ENCODE assay signal across 8 cellular contexts in genomic region chr12:28191690-28192089, GRCh38. TPM values are rescaled to one million over a fixed set of nuclear protein-coding genes. Genes with fewer than 3 reads are reported as not detected.
DNase-seq lines count a peak whose midpoint lies in the region; ATAC-seq and TF ChIP-seq lines count a peak whose summit lies in the region.

No MANE protein-coding gene starts in this region.

- H3K36me3 ChIP-seq in CD8-positive, alpha-beta T cell (ENCODE audit: insufficient read depth, low read length), result no peaks in the 10 kb centered on the region
- H3K36me3 ChIP-seq in Loucy (ENCODE audit: insufficient read depth, low read length), result no peaks in the 10 kb centered on the region
- H3K36me3 ChIP-seq in thyroid gland, result no peaks in the 10 kb centered on the region

- peaks cover 74% of the 10 kb centered on the region for H3K4me1 Mint-ChIP-seq in CD8-positive, alpha-beta T cell (ENCODE audit: low read depth)

- H3K4me3 ChIP-seq in CD8-positive, alpha-beta T cell (ENCODE audit: low read depth, low read length), result peak overlapping the region; percentile 58
- H3K4me3 ChIP-seq in Loucy (ENCODE audit: low read length, poor library complexity, severe bottlenecking) (peak overlapping the region; percentile 90), astrocyte of the cerebellum (ENCODE audit: low read depth, low read length) (peak overlapping the region; percentile 82), thyroid gland (replicated peaks in 1 of 3) (peak overlapping the region in 1 of 3 donors; percentile 75)

- H3K9me2 ChIP-seq in Loucy (replicated peaks; ENCODE audit: low read depth, low read length), result no peaks in the 10 kb centered on the region

- peak overlapping the region; percentile 97 for H3K4me3 Mint-ChIP-seq in CD8-positive, alpha-beta T cell

- H3K79me2 ChIP-seq in Loucy (ENCODE audit: insufficient read depth, low read length), result peaks cover 31% of the 10 kb centered on the region

- POLR2A ChIA-PET in CD8-positive, alpha-beta T cell (lab: Charles Lee), result interaction anchor here (1.1 to 1.9 kb wide), 4 partner anchors 9 to 42 kb away, joined by 3 to 10 read pairs (median 4); no protein-coding TSS in a partner anchor

- H3F3A ChIP-seq in Loucy (ENCODE audit: low read depth), result peaks cover 10% of the 10 kb centered on the region; the same call in 1 of the 2 replicates

- H3K27ac Mint-ChIP-seq in CD8-positive, alpha-beta T cell, result peak overlapping the region; percentile 99

- H3K27ac ChIP-seq in CD8-positive, alpha-beta T cell (ENCODE audit: low read depth, low read length), result peak overlapping the region; percentile 91
- H3K27ac ChIP-seq in thyroid gland, result peak overlapping the region; percentile 97 to 99 (median 97)

- no peaks in the 10 kb centered on the region for H3K27me3 Mint-ChIP-seq in CD8-positive, alpha-beta T cell (ENCODE audit: low read depth)

- WGBS in thyroid gland, 2 donors, result 73 to 81% methylated on average over 3 of the region's 3 CpGs

- no peak for TF ChIP-seq POLR2A in thyroid gland (IDR thresholded peaks at IDR 0.05)

- intact Hi-C loops in CD8-positive, alpha-beta T cell (cut with DNase I, micrococcal nuclease), result loop anchor here (2.0 to 10.0 kb wide), 8 partner anchors 41 to 1257 kb away; partner anchors contain the start of genes FGFR1OP2 (in 2 of the 2), MRPS35 (in 2 of the 2), STK38L (in 2 of the 2) and ERGIC2 (in 1 of the 2)
- intact Hi-C loops in thyroid gland (cut with DNase I), result no loop called here

- peak overlapping the region; percentile 77 for H3K9ac ChIP-seq in Loucy (ENCODE audit: low read depth, low read length, poor library complexity, severe bottlenecking)

- H3K4me2 ChIP-seq in Loucy (ENCODE audit: low read depth, low read length, poor library complexity, severe bottlenecking), result peak overlapping the region; percentile 77

- TF ChIP-seq CTCF in CD8-positive, alpha-beta T cell (IDR thresholded peaks at IDR 0.05), result no peak
- TF ChIP-seq CTCF in Loucy (conservative IDR thresholded peaks at IDR 0.05; ENCODE audit: low read length) (no peak), astrocyte of the cerebellum (IDR thresholded peaks at IDR 0.05; ENCODE audit: low read depth, low read length, missing control alignments) (no peak), thyroid gland (IDR thresholded peaks at IDR 0.05) (no peak)

- DNase-seq in CD8-positive, alpha-beta T cell, result peak in 5 of 7 experiments; percentile 1 to 37 (median 17)
- DNase-seq in astrocyte of the cerebellum (ENCODE audit: low read depth) (no peak), kidney tubule cell (ENCODE audit: low spot score) (peak; percentile 53), thyroid gland (peak; percentile 1 to 3), NOMO-1 treated with DMSO at 0.1 percent for 48 hours (lab: John Stamatoyannopoulos, UW; ENCODE audit: unreplicated experiment) (no peak), NCI-H524 (lab: John Stamatoyannopoulos, UW) (no peak), A172 (ENCODE audit: low spot score) (no peak)

- CTCF ChIA-PET in CD8-positive, alpha-beta T cell (lab: Charles Lee), result no interaction called here

- H3K9me3 ChIP-seq in CD8-positive, alpha-beta T cell (ENCODE audit: low read length), result no peaks in the 10 kb centered on the region
- H3K9me3 ChIP-seq in Loucy (ENCODE audit: insufficient read depth, low read depth, low read length), result no peaks in the 10 kb centered on the region
- H3K9me3 ChIP-seq in thyroid gland, result no peaks in the 10 kb centered on the region

- no peaks in the 10 kb centered on the region for H3K27me3 ChIP-seq in CD8-positive, alpha-beta T cell (ENCODE audit: insufficient read depth, low read length)
- H3K27me3 ChIP-seq in Loucy (ENCODE audit: insufficient read depth, low read length, poor library complexity, severe bottlenecking), result no peaks in the 10 kb centered on the region
- H3K27me3 ChIP-seq in thyroid gland, result no peaks in the 10 kb centered on the region

- in situ Hi-C loops in astrocyte of the cerebellum (cut with HindIII; ENCODE audit: low sequenced_read_pairs), result no loop called here

- ATAC-seq in CD8-positive, alpha-beta T cell, result no peak

- H3K9me3 Mint-ChIP-seq in CD8-positive, alpha-beta T cell, result peaks cover 4% of the 10 kb centered on the region

- H4K20me1 ChIP-seq in Loucy (ENCODE audit: insufficient read depth, low read length, poor library complexity, severe bottlenecking), result peaks cover 26% of the 10 kb centered on the region

- peaks cover 43% of the 10 kb centered on the region for H3K36me3 Mint-ChIP-seq in CD8-positive, alpha-beta T cell

- H2AFZ ChIP-seq in Loucy (ENCODE audit: low read length), result no peak overlapping the region

- peaks cover 34% of the 10 kb centered on the region for H3K4me1 ChIP-seq in CD8-positive, alpha-beta T cell (ENCODE audit: insufficient read depth, low read length)
- peaks cover 39% of the 10 kb centered on the region for H3K4me1 ChIP-seq in Loucy (ENCODE audit: insufficient read depth, low read length, poor library complexity, severe bottlenecking)
- peaks cover 5 to 8% of the 10 kb centered on the region in 2 donors for H3K4me1 ChIP-seq in thyroid gland

RNA-seq across cellular contexts. Expression of gene CCDC91, which starts 1.4 kb away (rescaled TPM):
- 10 to 100 TPM; 54.3 to 63.1 TPM for total RNA-seq in CD8-positive, alpha-beta T cell
- total RNA-seq in thyroid gland, result 10 to 100 TPM; 55.6 to 74.0 (median 62.6) TPM
- 18.6 and 21.4 TPM in 2 replicates for total RNA-seq in A172 (2014; rRNA removed; shearing (Covaris generic))

Comparison
In these comparisons a context has a peak if more than half of its experiments do, and no peak if none do; other contexts are left out.
1. DNase-seq: peak in CD8-positive, alpha-beta T cell (5 of 7), kidney tubule cell (single experiment) and thyroid gland (2 of 2); none in astrocyte of the cerebellum (single experiment), NOMO-1 treated with DMSO at 0.1 percent for 48 hours (single experiment), NCI-H524 (0 of 2) and A172 (single experiment).